8 cellular contexts compared by ENCODE assay signal in the genomic region with DNA sequence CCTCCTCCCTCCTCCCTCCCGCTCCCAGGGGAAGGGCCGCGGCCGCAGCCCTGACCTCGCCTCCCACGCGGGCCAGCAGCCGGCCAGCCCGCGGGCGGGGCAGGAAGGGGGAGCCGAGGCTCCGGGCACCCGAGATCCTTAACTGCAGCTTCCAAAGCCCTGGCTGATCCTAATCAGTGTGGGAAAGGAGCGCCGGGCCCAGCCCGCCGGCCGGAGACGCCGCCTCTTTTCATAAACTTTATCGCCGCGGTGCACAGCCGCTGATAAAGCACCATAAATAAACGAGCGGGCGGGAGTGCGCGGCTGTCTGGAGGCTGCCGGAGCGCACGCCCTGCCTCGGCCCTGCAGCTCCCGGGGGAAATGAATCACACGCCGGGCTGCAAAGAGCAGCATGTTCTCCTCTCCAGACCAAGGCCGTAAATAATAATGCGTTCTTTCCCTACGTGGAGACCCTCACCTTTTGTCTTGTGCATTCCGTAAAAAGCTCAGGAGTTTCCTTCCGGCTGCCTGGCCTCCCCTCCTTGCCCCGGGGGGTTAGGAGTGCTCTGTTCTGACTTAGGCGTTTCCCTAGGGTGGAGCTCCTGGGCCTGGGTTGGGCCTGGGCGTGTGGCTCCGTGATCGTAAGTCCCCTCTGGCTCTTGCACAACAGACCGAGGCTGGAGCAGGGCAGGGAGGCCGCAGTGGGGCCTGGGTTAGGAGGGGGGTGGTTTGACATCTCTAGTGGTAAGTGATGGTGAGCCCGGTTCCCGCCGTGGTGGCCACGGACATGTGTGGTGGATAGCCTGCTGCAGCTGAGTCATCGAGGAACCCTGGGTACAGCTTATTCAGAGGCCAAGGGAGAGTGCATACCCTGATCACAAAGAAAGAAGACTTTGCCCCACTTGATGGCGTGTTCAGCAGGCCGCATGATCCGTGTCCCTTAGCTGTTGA.
A peak's percentile ranks its signal among the peaks of the same experiment; 100 is the strongest.
DNase-seq lines count a peak whose midpoint lies in the region; ATAC-seq and TF ChIP-seq lines count a peak whose summit lies in the region.

No MANE protein-coding gene starts in this region.

- DNase-seq in DMS79 treated with DMSO at 0.1 percent for 48 hours (lab: John Stamatoyannopoulos, UW), result peak; percentile 91
- DNase-seq in SK-N-DZ (ENCODE audit: low spot score), result peak; percentile 68
- peak; percentile 98 for DNase-seq in choroid plexus epithelial cell (ENCODE audit: low read depth)
- peak; percentile 71 for DNase-seq in kidney epithelial cell (ENCODE audit: low read depth)
- peak; percentile 81 for DNase-seq in smooth muscle cell (lab: John Stamatoyannopoulos, UW; ENCODE audit: unreplicated experiment)
- no peak for DNase-seq in cerebellar cortex (ENCODE audit: low spot score)

- peaks cover 17% of the 10 kb centered on the region; the same call in 1 of the 2 replicates for H3K4me1 ChIP-seq in HUES64 (ENCODE audit: insufficient read depth, low read length)
- peaks cover 30% of the 10 kb centered on the region for H3K4me1 ChIP-seq in smooth muscle cell (ENCODE audit: low read depth)

- H3K9ac ChIP-seq in HUES64 (ENCODE audit: low read depth, low read length) (peak overlapping the region; percentile 58), smooth muscle cell (ENCODE audit: low read depth) (peak overlapping the region; percentile 53)

- no peaks in the 10 kb centered on the region for H4K20me1 ChIP-seq in smooth muscle cell (ENCODE audit: low read depth)

- H3K9me3 ChIP-seq in HUES64 (ENCODE audit: insufficient read depth, low read depth, low read length) (no peaks in the 10 kb centered on the region), smooth muscle cell (replicated peaks; ENCODE audit: low read depth) (no peaks in the 10 kb centered on the region)

- ATAC-seq in GM21515 (IDR thresholded peaks at IDR 0.05; ENCODE audit: unreplicated experiment), result peak; percentile 78

- no peaks in the 10 kb centered on the region for H3K79me2 ChIP-seq in smooth muscle cell (ENCODE audit: low read depth)

- H3K36me3 ChIP-seq in HUES64 (ENCODE audit: insufficient read depth, low read length), result no peaks in the 10 kb centered on the region
- H3K36me3 ChIP-seq in kidney epithelial cell (ENCODE audit: control insufficient read depth, insufficient read depth, low read length), result no peaks in the 10 kb centered on the region
- H3K36me3 ChIP-seq in smooth muscle cell (ENCODE audit: low read depth), result no peaks in the 10 kb centered on the region

- H3K4me2 ChIP-seq in smooth muscle cell, result peak overlapping the region; percentile 85

- WGBS in HUES64, result 10% methylated on average over 57 of the region's 57 CpGs
- WGBS in smooth muscle cell (ENCODE audit: low lambda C conversion rate), result 3% methylated on average over 52 of the region's 57 CpGs

- H2AFZ ChIP-seq in smooth muscle cell (ENCODE audit: low read depth), result peak overlapping the region; percentile 60

- no peak for TF ChIP-seq CTCF in choroid plexus epithelial cell (conservative IDR thresholded peaks at IDR 0.05; ENCODE audit: low read depth, low read length)
- no peak for TF ChIP-seq CTCF in kidney epithelial cell (IDR thresholded peaks at IDR 0.05; ENCODE audit: insufficient read depth, low read length, poor library complexity, severe bottlenecking)
- TF ChIP-seq CTCF in smooth muscle cell (IDR thresholded peaks at IDR 0.05; ENCODE audit: borderline replicate concordance, insufficient read depth, poor library complexity, severe bottlenecking), result no peak

- H3F3A ChIP-seq in smooth muscle cell (ENCODE audit: low read depth), result peaks cover 23% of the 10 kb centered on the region

- H3K27ac ChIP-seq in HUES64 (ENCODE audit: low read depth, low read length), result peak overlapping the region; percentile 64; the same call in 1 of the 2 replicates
- peak overlapping the region; percentile 91 for H3K27ac ChIP-seq in smooth muscle cell (ENCODE audit: low read depth)

- H3K4me3 ChIP-seq in HUES64 (ENCODE audit: low read length), result peak overlapping the region; percentile 51
- H3K4me3 ChIP-seq in choroid plexus epithelial cell (ENCODE audit: low read depth, low read length), result peak overlapping the region; percentile 40
- H3K4me3 ChIP-seq in kidney epithelial cell (ENCODE audit: low read depth, low read length), result peak overlapping the region; percentile 1
- H3K4me3 ChIP-seq in smooth muscle cell, result peak overlapping the region; percentile 49

- H3K27me3 ChIP-seq in HUES64 (ENCODE audit: insufficient read depth, low read length) (peaks cover 17% of the 10 kb centered on the region), kidney epithelial cell (ENCODE audit: control insufficient read depth, insufficient read depth, low read length) (no peaks in the 10 kb centered on the region), smooth muscle cell (ENCODE audit: low read depth) (no peaks in the 10 kb centered on the region)

Comparison
In these comparisons a context has a peak if more than half of its experiments do, and no peak if none do; other contexts are left out.
1. H3K4me3 ChIP-seq: peak in every context shown above with its lines; median percentile 51 in HUES64; 49 in smooth muscle cell; 40 in choroid plexus epithelial cell; 1 in kidney epithelial cell.